In genomic region chr17:5816491-5816890, GRCh38 we compare ENCODE assay signal across 27 cellular contexts.
"Had no signal": no experiment of that assay in that cellular context is flagged by ENCODE, and none has a peak within 500 bp of the region (broad histone marks: within the 10 kb centered on the region; RNA-seq: fewer than 3 reads in every experiment).

No MANE protein-coding gene starts in this region.

- H3K36me3 ChIP-seq: ascending aorta, cardiac muscle cell, left lung, right atrium auricular region, tibial nerve, WERI-Rb-1 had no signal

- H3K9me3 Mint-ChIP-seq: activated CD4-positive, alpha-beta T cell treated with anti-CD3 and anti-CD28 coated beads, Interleukin-2, amount 10 ng/mL, durations not matched to agents 24 days and 14 days; activated naive CD4-positive, alpha-beta T cell treated with anti-CD3 and anti-CD28 coated beads, Interleukin-2, amount 10 ng/mL, durations not matched to agents 7 days and 5 days had no signal

- H3K4me1 Mint-ChIP-seq: activated CD4-positive, alpha-beta T cell treated with anti-CD3 and anti-CD28 coated beads, Interleukin-2, amount 10 ng/mL, durations not matched to agents 24 days and 14 days; activated naive CD4-positive, alpha-beta T cell treated with anti-CD3 and anti-CD28 coated beads, Interleukin-2, amount 10 ng/mL, durations not matched to agents 7 days and 5 days; activated naive CD8-positive, alpha-beta T cell treated with anti-CD3 and anti-CD28 coated beads, Interleukin-2, amount 10 ng/mL, durations not matched to agents 7 days and 5 days; mesothelial cell of epicardium; naive B cell; T-helper 17 cell had no signal

- DNase-seq: activated CD4-positive, alpha-beta memory T cell treated with anti-CD3 and anti-CD28 coated beads for 36 hours; activated CD4-positive, alpha-beta T cell treated with anti-CD3 and anti-CD28 coated beads, Interleukin-2, amount 10 ng/mL, durations not matched to agents 24 days and 14 days; activated CD4-positive, CD25-positive, alpha-beta regulatory T cell treated with anti-CD3 and anti-CD28 coated beads, Interleukin-2, amount 50 U/mL, for 72 hours; activated CD8-positive, alpha-beta memory T cell treated with anti-CD3 and anti-CD28 coated beads, Interleukin-2, amount 50 U/mL, for 48 hours; activated gamma-delta T cell; activated naive CD4-positive, alpha-beta T cell treated with anti-CD3 and anti-CD28 coated beads, Interleukin-2, amount 10 ng/mL, durations not matched to agents 7 days and 5 days; activated naive CD8-positive, alpha-beta T cell treated with anti-CD3 and anti-CD28 coated beads, Interleukin-2, amount 10 ng/mL, durations not matched to agents 7 days and 5 days; activated T-cell treated with anti-CD3 and anti-CD28 coated beads, Interleukin-2, amount 50 U/mL, for 24 hours; cortex of kidney; effector memory CD8-positive, alpha-beta T cell; kidney glomerular epithelial cell; left lung; naive B cell; occipital lobe; stimulated activated CD4-positive, alpha-beta T cell treated with anti-CD3 and anti-CD28 coated beads, Interleukin-15, amount 100 ng/mL, for 24 hours; stimulated activated CD4-positive, alpha-beta T cell treated with anti-CD3 and anti-CD28 coated beads, Interleukin-2, amount 100 ng/mL, for 24 hours; stimulated activated naive B cell treated with anti-CD40 and anti-IgM and Interleukin-4, amounts not matched to agents 10 μg/mL and 1 μg/mL and 100 μg/mL, for 72 hours; T-helper 17 cell; T1000; WERI-Rb-1 had no signal

- H3K27ac Mint-ChIP-seq: activated CD4-positive, alpha-beta memory T cell treated with anti-CD3 and anti-CD28 coated beads for 36 hours; activated CD4-positive, alpha-beta T cell treated with anti-CD3 and anti-CD28 coated beads, Interleukin-2, amount 10 ng/mL, durations not matched to agents 24 days and 14 days; activated naive CD4-positive, alpha-beta T cell treated with anti-CD3 and anti-CD28 coated beads, Interleukin-2, amount 10 ng/mL, durations not matched to agents 7 days and 5 days; activated naive CD8-positive, alpha-beta T cell treated with anti-CD3 and anti-CD28 coated beads, Interleukin-2, amount 10 ng/mL, durations not matched to agents 7 days and 5 days; activated T-cell treated with anti-CD3 and anti-CD28 coated beads, Interleukin-2, amount 50 U/mL, for 24 hours; effector memory CD8-positive, alpha-beta T cell; mesothelial cell of epicardium; naive B cell; stimulated activated naive B cell treated with anti-CD40 and anti-IgM and Interleukin-4, amounts not matched to agents 10 μg/mL and 1 μg/mL and 100 μg/mL, for 72 hours; T-helper 17 cell had no signal

- H3K4me3 ChIP-seq: ascending aorta, cardiac muscle cell, left lung, lung, right atrium auricular region, tibial nerve had no signal

- H3K36me3 Mint-ChIP-seq: activated naive CD4-positive, alpha-beta T cell treated with anti-CD3 and anti-CD28 coated beads, Interleukin-2, amount 10 ng/mL, durations not matched to agents 7 days and 5 days; activated naive CD8-positive, alpha-beta T cell treated with anti-CD3 and anti-CD28 coated beads, Interleukin-2, amount 10 ng/mL, durations not matched to agents 7 days and 5 days; mesothelial cell of epicardium had no signal

- ATAC-seq: effector memory CD8-positive, alpha-beta T cell; left lung; stimulated activated naive B cell treated with anti-CD40 and anti-IgM and Interleukin-4, amounts not matched to agents 10 μg/mL and 1 μg/mL and 100 μg/mL, for 72 hours; T-helper 17 cell had no signal

- H3K27ac ChIP-seq: ascending aorta, cardiac muscle cell, left lung, right atrium auricular region, tibial nerve, WERI-Rb-1 had no signal

- H3K4me3 Mint-ChIP-seq: activated CD4-positive, alpha-beta memory T cell treated with anti-CD3 and anti-CD28 coated beads for 36 hours; activated CD4-positive, alpha-beta T cell treated with anti-CD3 and anti-CD28 coated beads, Interleukin-2, amount 10 ng/mL, durations not matched to agents 24 days and 14 days; activated naive CD4-positive, alpha-beta T cell treated with anti-CD3 and anti-CD28 coated beads, Interleukin-2, amount 10 ng/mL, durations not matched to agents 7 days and 5 days; activated naive CD8-positive, alpha-beta T cell treated with anti-CD3 and anti-CD28 coated beads, Interleukin-2, amount 10 ng/mL, durations not matched to agents 7 days and 5 days; activated T-cell treated with anti-CD3 and anti-CD28 coated beads, Interleukin-2, amount 50 U/mL, for 24 hours; brain; effector memory CD8-positive, alpha-beta T cell; mesothelial cell of epicardium; stimulated activated naive B cell treated with anti-CD40 and anti-IgM and Interleukin-4, amounts not matched to agents 10 μg/mL and 1 μg/mL and 100 μg/mL, for 72 hours; T-helper 17 cell had no signal

- H3K27me3 ChIP-seq: ascending aorta, cardiac muscle cell, right atrium auricular region, tibial nerve had no signal

- H3K4me1 ChIP-seq: ascending aorta, left lung, right atrium auricular region, tibial nerve had no signal
